In the genomic region with DNA sequence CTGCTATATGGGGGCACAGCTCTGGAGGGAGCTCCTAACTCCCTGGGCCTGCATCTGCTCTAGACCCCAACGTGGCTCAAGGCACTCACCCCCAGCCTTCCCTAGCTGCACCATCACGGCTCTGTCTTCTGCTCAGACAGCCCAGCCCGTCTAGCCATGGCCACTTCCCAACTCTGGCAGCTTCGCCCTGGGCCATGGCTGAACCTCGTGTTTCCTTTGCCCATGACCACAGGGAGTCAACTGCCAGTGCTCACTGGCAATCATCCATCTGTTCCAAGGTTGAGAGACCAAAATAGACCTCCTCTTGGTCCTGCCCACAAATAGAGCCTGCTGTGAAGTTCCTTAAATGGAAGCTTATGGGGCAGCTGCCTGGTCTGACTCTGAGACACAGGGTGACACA, we compare ENCODE assay signal across 17 cellular contexts. TPM values are rescaled to one million over a fixed set of nuclear protein-coding genes. Genes with fewer than 3 reads are reported as not detected.
DNase-seq lines count a peak whose midpoint lies in the region; ATAC-seq, FAIRE-seq and TF ChIP-seq lines count a peak whose summit lies in the region.
"Had no signal": no experiment of that assay in that cellular context is flagged by ENCODE, and none has a peak within 500 bp of the region (broad histone marks: within the 10 kb centered on the region; RNA-seq: fewer than 3 reads in every experiment).

No MANE protein-coding gene starts in this region.

- H3K27me3 Mint-ChIP-seq in T-helper 2 cell treated with Interferon-gamma antibody and Interleukin-4, amounts not matched to agents 5 μg/mL and 100 μg/mL, for 36 hours (ENCODE audit: low read depth): peaks cover 31% of the 10 kb centered on the region

- no peaks in the 10 kb centered on the region for H3K9me3 Mint-ChIP-seq in T-helper 2 cell treated with Interferon-gamma antibody and Interleukin-4, amounts not matched to agents 5 μg/mL and 100 μg/mL, for 36 hours
- H3K9me3 Mint-ChIP-seq: activated naive CD8-positive, alpha-beta T cell treated with anti-CD3 and anti-CD28 coated beads, Interleukin-2, amount 50 U/mL, for 24 hours; natural killer cell treated with Interleukin-12 subunit alpha and Interleukin-12 subunit beta and Interleukin-15 and Interleukin-18, amount 100 ng/mL, for 72 hours had no signal

- H3K4me1 ChIP-seq in tibial artery: peaks cover 0 to 31% (median 21%) of the 10 kb centered on the region in 4 donors
- H3K4me1 ChIP-seq in esophagus squamous epithelium: peaks cover 12 to 27% (median 12%) of the 10 kb centered on the region in 3 donors

- FAIRE-seq in RCC 7860 (lab: Jason Lieb, UNC): no peak

- H3K4me1 Mint-ChIP-seq in T-helper 2 cell treated with Interferon-gamma antibody and Interleukin-4, amounts not matched to agents 5 μg/mL and 100 μg/mL, for 36 hours (ENCODE audit: low read depth): no peaks in the 10 kb centered on the region

- ATAC-seq in left ventricle myocardium superior: peak; percentile 81
- ATAC-seq: activated naive CD8-positive, alpha-beta T cell treated with anti-CD3 and anti-CD28 coated beads, Interleukin-2, amount 50 U/mL, for 24 hours; HCT116; natural killer cell treated with Interleukin-12 subunit alpha and Interleukin-12 subunit beta and Interleukin-15 and Interleukin-18, amount 100 ng/mL, for 72 hours had no signal

- WGBS in esophagus squamous epithelium, 2 donors: 71 to 82% methylated on average over 3 to 4 of the region's 5 CpGs

- H3K9me3 ChIP-seq in tibial artery (no peaks in the 10 kb centered on the region), esophagus squamous epithelium (no peaks in the 10 kb centered on the region)

- H3K4me3 ChIP-seq in tibial artery: no peak overlapping the region
- no peak overlapping the region for H3K4me3 ChIP-seq in esophagus squamous epithelium
- H3K4me3 ChIP-seq: smooth muscle cell had no signal

- H3K27ac ChIP-seq in tibial artery (peak overlapping the region in 1 of 2 donors; percentile 23), esophagus squamous epithelium (no peak overlapping the region)

- intact Hi-C loops in left ventricle myocardium superior (cut with micrococcal nuclease) (no loop called here), tibial artery (cut with DNase I; ENCODE audit: low total_unique reads) (no loop called here), esophagus squamous epithelium (cut with DNase I) (no loop called here)

- no peak overlapping the region for H3K4me3 Mint-ChIP-seq in T-helper 2 cell treated with Interferon-gamma antibody and Interleukin-4, amounts not matched to agents 5 μg/mL and 100 μg/mL, for 36 hours
- H3K4me3 Mint-ChIP-seq: activated naive CD8-positive, alpha-beta T cell treated with anti-CD3 and anti-CD28 coated beads, Interleukin-2, amount 50 U/mL, for 24 hours; natural killer cell treated with Interleukin-12 subunit alpha and Interleukin-12 subunit beta and Interleukin-15 and Interleukin-18, amount 100 ng/mL, for 72 hours had no signal

- H3K27me3 ChIP-seq in tibial artery (peaks cover 0 to 15% of the 10 kb centered on the region in 2 donors), esophagus squamous epithelium (peaks cover 0 to 52% (median 12%) of the 10 kb centered on the region in 4 donors)

- H3K36me3 Mint-ChIP-seq in T-helper 2 cell treated with Interferon-gamma antibody and Interleukin-4, amounts not matched to agents 5 μg/mL and 100 μg/mL, for 36 hours (ENCODE audit: low read depth): no peaks in the 10 kb centered on the region
- H3K36me3 Mint-ChIP-seq: natural killer cell treated with Interleukin-12 subunit alpha and Interleukin-12 subunit beta and Interleukin-15 and Interleukin-18, amount 100 ng/mL, for 72 hours had no signal

- H3K36me3 ChIP-seq in tibial artery: no peaks in the 10 kb centered on the region
- H3K36me3 ChIP-seq in esophagus squamous epithelium: no peaks in the 10 kb centered on the region

- H3K27ac Mint-ChIP-seq in T-helper 2 cell treated with Interferon-gamma antibody and Interleukin-4, amounts not matched to agents 5 μg/mL and 100 μg/mL, for 36 hours: no peak overlapping the region
- H3K27ac Mint-ChIP-seq: activated naive CD8-positive, alpha-beta T cell treated with anti-CD3 and anti-CD28 coated beads, Interleukin-2, amount 50 U/mL, for 24 hours; natural killer cell treated with Interleukin-12 subunit alpha and Interleukin-12 subunit beta and Interleukin-15 and Interleukin-18, amount 100 ng/mL, for 72 hours had no signal

- no peak for TF ChIP-seq CTCF in tibial artery (IDR thresholded peaks at IDR 0.05)
- no peak for TF ChIP-seq CTCF in esophagus squamous epithelium (IDR thresholded peaks at IDR 0.05)

- no peak for TF ChIP-seq POLR2A in esophagus squamous epithelium (IDR thresholded peaks at IDR 0.05)

- DNase-seq in activated CD8-positive, alpha-beta memory T cell treated with anti-CD3 and anti-CD28 coated beads, Interleukin-2, amount 50 U/mL, for 48 hours: peak; percentile 6
- no peak for DNase-seq in activated CD8-positive, alpha-beta memory T cell treated with anti-CD3 and anti-CD28 coated beads, Interleukin-2, amount 50 U/mL, for 4 hours
- peak; percentile 34 for DNase-seq in RCC 7860 (ENCODE audit: low spot score)
- peak; percentile 35 for DNase-seq in left ventricle myocardium superior
- DNase-seq in tibial artery: peak; percentile 19 to 69
- no peak for DNase-seq in esophagus squamous epithelium (lab: John Stamatoyannopoulos, UW)
- no peak for DNase-seq in GM03348 (ENCODE audit: low spot score)
- no peak for DNase-seq in T-helper 2 cell treated with Interferon-gamma antibody and Interleukin-4, amounts not matched to agents 5 μg/mL and 100 μg/mL, for 36 hours (ENCODE audit: low spot score)
- DNase-seq: activated naive CD8-positive, alpha-beta T cell treated with anti-CD3 and anti-CD28 coated beads, Interleukin-2, amount 50 U/mL, for 24 hours; NCI-H2029 treated with DMSO at 0.1 percent for 48 hours; T-helper 1 cell had no signal

RNA-seq across cellular contexts. Expression of a gene that starts 5.4 kb away (rescaled TPM):
- total RNA-seq in left ventricle myocardium superior (2.6 TPM), esophagus squamous epithelium (not detected)
- total RNA-seq: dermis microvascular lymphatic vessel endothelial cell; IMR-90; natural killer cell treated with Interleukin-12 subunit alpha and Interleukin-12 subunit beta and Interleukin-15 and Interleukin-18, amount 100 ng/mL, for 72 hours; ureter had no signal

Comparison
In these comparisons a context has a peak if more than half of its experiments do, and no peak if none do; other contexts are left out.
1. DNase-seq: peak in activated CD8-positive, alpha-beta memory T cell treated with anti-CD3 and anti-CD28 coated beads, Interleukin-2, amount 50 U/mL, for 48 hours (single experiment), RCC 7860 (single experiment), left ventricle myocardium superior (single experiment) and tibial artery (2 of 2); none in activated CD8-positive, alpha-beta memory T cell treated with anti-CD3 and anti-CD28 coated beads, Interleukin-2, amount 50 U/mL, for 4 hours (single experiment), esophagus squamous epithelium (single experiment), GM03348 (single experiment) and T-helper 2 cell treated with Interferon-gamma antibody and Interleukin-4, amounts not matched to agents 5 μg/mL and 100 μg/mL, for 36 hours (single experiment).